In genomic region chr3:100416176-100416575, GRCh38 we compare ENCODE assay signal across 19 cellular contexts. TPM values are rescaled to one million over a fixed set of nuclear protein-coding genes. Genes with fewer than 3 reads are reported as not detected.
DNase-seq lines count a peak whose midpoint lies in the region; TF ChIP-seq lines count a peak whose summit lies in the region.
"Had no signal": no experiment of that assay in that cellular context is flagged by ENCODE, and none has a peak within 500 bp of the region (broad histone marks: within the 10 kb centered on the region; RNA-seq: fewer than 3 reads in every experiment).

No MANE protein-coding gene starts in this region.

- H3K4me2 ChIP-seq in Karpas-422 (ENCODE audit: low read depth, low read length, poor library complexity, severe bottlenecking) (no peak overlapping the region), smooth muscle cell (no peak overlapping the region), mesendoderm (ENCODE audit: low read length) (no peak overlapping the region)

- no peak overlapping the region for H2BK5ac ChIP-seq in mesendoderm (ENCODE audit: low read length)

- no peak overlapping the region for H4K8ac ChIP-seq in mesendoderm (ENCODE audit: low read depth, low read length)

- H2AFZ ChIP-seq in Karpas-422 (ENCODE audit: low read length) (no peak overlapping the region), smooth muscle cell (ENCODE audit: low read depth) (no peak overlapping the region)

- H3K36me3 ChIP-seq in Karpas-422 (ENCODE audit: insufficient read depth, low read length) (no peaks in the 10 kb centered on the region), smooth muscle cell (ENCODE audit: low read depth) (no peaks in the 10 kb centered on the region), mesendoderm (ENCODE audit: control insufficient read depth, insufficient read depth, low read length) (no peaks in the 10 kb centered on the region), suprapubic skin (no peaks in the 10 kb centered on the region)
- H3K36me3 ChIP-seq: BE2C had no signal

- TF ChIP-seq POLR2A in suprapubic skin (IDR thresholded peaks at IDR 0.05), result no peak

- H3K4me3 ChIP-seq in Karpas-422 (ENCODE audit: low read length) (no peak overlapping the region), smooth muscle cell (no peak overlapping the region), mesendoderm (ENCODE audit: low read length) (no peak overlapping the region), suprapubic skin (no peak overlapping the region)

- H3K4ac ChIP-seq in mesendoderm (ENCODE audit: low read depth, low read length), result no peak overlapping the region

- H3K27me3 ChIP-seq in Karpas-422 (ENCODE audit: low read length) (no peaks in the 10 kb centered on the region), smooth muscle cell (ENCODE audit: low read depth) (no peaks in the 10 kb centered on the region), mesendoderm (ENCODE audit: insufficient read depth, low read length, poor library complexity) (no peaks in the 10 kb centered on the region), suprapubic skin (no peaks in the 10 kb centered on the region)
- H3K27me3 ChIP-seq: BE2C had no signal

- no peak overlapping the region for H3K27ac ChIP-seq in Karpas-422 (ENCODE audit: low read length)
- H3K27ac ChIP-seq in smooth muscle cell (ENCODE audit: low read depth), result no peak overlapping the region
- no peak overlapping the region for H3K27ac ChIP-seq in mesendoderm (ENCODE audit: low read depth, low read length)
- no peak overlapping the region for H3K27ac ChIP-seq in suprapubic skin
- H3K27ac ChIP-seq: HL-60 had no signal

- H2BK15ac ChIP-seq in mesendoderm (replicated peaks; ENCODE audit: low read depth), result no peak overlapping the region

- H2BK120ac ChIP-seq in mesendoderm (ENCODE audit: low read depth, low read length), result no peak overlapping the region

- H3K79me1 ChIP-seq in mesendoderm (ENCODE audit: low read length), result no peaks in the 10 kb centered on the region

- no peak overlapping the region for H3K56ac ChIP-seq in mesendoderm (ENCODE audit: low read length)

- H3K9me3 ChIP-seq in Karpas-422 (ENCODE audit: low read length), result no peaks in the 10 kb centered on the region
- H3K9me3 ChIP-seq in smooth muscle cell (replicated peaks; ENCODE audit: low read depth), result peaks cover 2% of the 10 kb centered on the region
- no peaks in the 10 kb centered on the region for H3K9me3 ChIP-seq in suprapubic skin
- H3K9me3 ChIP-seq: BE2C had no signal

- TF ChIP-seq CTCF in smooth muscle cell (IDR thresholded peaks at IDR 0.05; ENCODE audit: borderline replicate concordance, insufficient read depth, poor library complexity, severe bottlenecking) (no peak), suprapubic skin (IDR thresholded peaks at IDR 0.05) (no peak)

- no peaks in the 10 kb centered on the region for H3K79me2 ChIP-seq in Karpas-422 (ENCODE audit: low read length)
- no peaks in the 10 kb centered on the region for H3K79me2 ChIP-seq in smooth muscle cell (ENCODE audit: low read depth)
- no peaks in the 10 kb centered on the region for H3K79me2 ChIP-seq in mesendoderm (ENCODE audit: control insufficient read depth, insufficient read depth, low read length)

- no peaks in the 10 kb centered on the region for H3K9me2 ChIP-seq in Karpas-422 (replicated peaks; ENCODE audit: insufficient read depth, low read length)

- no peak overlapping the region for H3K23ac ChIP-seq in mesendoderm (ENCODE audit: low read length)

- no peak overlapping the region for H3K18ac ChIP-seq in mesendoderm (ENCODE audit: low read length)

- peak; percentile 35 for DNase-seq in Karpas-422
- DNase-seq in dermis blood vessel endothelial cell, result peak; percentile 15
- DNase-seq in lung microvascular endothelial cell (ENCODE audit: low read depth in 2 of 2), result peak; percentile 3 to 15
- no peak for DNase-seq in smooth muscle cell (lab: John Stamatoyannopoulos, UW; ENCODE audit: unreplicated experiment)
- no peak for DNase-seq in mesendoderm
- no peak for DNase-seq in suprapubic skin (ENCODE audit: low spot score in 2 of 2)
- DNase-seq: ACHN; BE2C; C1 segment of cervical spinal cord; CD4-positive, CD25-positive, alpha-beta regulatory T cell; CD8-positive, alpha-beta memory T cell; COR-L47; DMS 273 treated with DMSO at 0.1 percent for 48 hours; DMS79 treated with DMSO at 0.1 percent for 48 hours; GF-D8; GOT3; H7; HFFc6 had no signal

- peaks cover 4% of the 10 kb centered on the region for H3K4me1 ChIP-seq in Karpas-422 (ENCODE audit: low read length)
- no peaks in the 10 kb centered on the region for H3K4me1 ChIP-seq in smooth muscle cell (ENCODE audit: low read depth)
- no peaks in the 10 kb centered on the region for H3K4me1 ChIP-seq in mesendoderm (ENCODE audit: control insufficient read depth, low read depth, low read length)
- H3K4me1 ChIP-seq in suprapubic skin, result no peaks in the 10 kb centered on the region
- H3K4me1 ChIP-seq: BE2C had no signal

- H4K20me1 ChIP-seq in Karpas-422 (ENCODE audit: insufficient read depth, low read depth, low read length) (no peaks in the 10 kb centered on the region; the same call in 1 of the 2 replicates), smooth muscle cell (ENCODE audit: low read depth) (no peaks in the 10 kb centered on the region)

- H3K9ac ChIP-seq in Karpas-422 (ENCODE audit: low read length), result no peak overlapping the region
- no peak overlapping the region for H3K9ac ChIP-seq in smooth muscle cell (ENCODE audit: low read depth)
- no peak overlapping the region for H3K9ac ChIP-seq in mesendoderm (ENCODE audit: low read length)

- no peak for TF ChIP-seq EP300 in suprapubic skin (IDR thresholded peaks at IDR 0.05)

- no peak overlapping the region for H4K5ac ChIP-seq in mesendoderm (ENCODE audit: low read length)

- H3F3A ChIP-seq in smooth muscle cell (ENCODE audit: low read depth), result no peaks in the 10 kb centered on the region

- H2AK5ac ChIP-seq in mesendoderm (ENCODE audit: low read length), result no peak overlapping the region

RNA-seq across cellular contexts. Expression of gene LNP1, which starts 14.8 kb away (rescaled TPM):
- 3.4 and 6.0 TPM in 2 replicates for total RNA-seq in Karpas-422 (2014; rRNA removed; shearing (Covaris generic); ENCODE audit: low replicate concordance)
- total RNA-seq in dermis blood vessel endothelial cell, result 0.51 and 1.1 TPM in 2 replicates
- 0.44 and 0.60 TPM in 2 replicates for total RNA-seq in lung microvascular endothelial cell
- total RNA-seq in smooth muscle cell, result 3.1 and 4.2 TPM in 2 replicates
- polyA plus RNA-seq in smooth muscle cell, result 4.3 and 6.3 TPM in 2 replicates
- polyA plus RNA-seq in mesendoderm (2013, experiment 1 of 2), result 3.8 TPM
- polyA plus RNA-seq in mesendoderm (2013, experiment 2 of 2), result 3.4 TPM
- under 1 TPM in 3 of 4 donors, not detected in 1; 0.64 to 0.97 (median 0.76) TPM for total RNA-seq in suprapubic skin

RNA-seq across cellular contexts. Expression of gene TOMM70, which starts 15.3 kb away (rescaled TPM):
- 43.1 and 45.1 TPM in 2 replicates for total RNA-seq in Karpas-422 (2014; rRNA removed; shearing (Covaris generic); ENCODE audit: low replicate concordance)
- total RNA-seq in dermis blood vessel endothelial cell (38.3 and 49.0 TPM in 2 replicates), lung microvascular endothelial cell (21.6 and 21.8 TPM in 2 replicates), smooth muscle cell (53.7 and 75.8 TPM in 2 replicates), suprapubic skin (10 to 100 TPM; 26.9 to 34.1 (median 31.3) TPM)
- 28.1 and 31.1 TPM in 2 replicates for polyA plus RNA-seq in smooth muscle cell
- polyA plus RNA-seq in mesendoderm (2013, experiment 1 of 2), result 37.3 TPM
- polyA plus RNA-seq in mesendoderm (2013, experiment 2 of 2), result 35.8 TPM

Comparison
In these comparisons a context has a peak if more than half of its experiments do, and no peak if none do; other contexts are left out.
1. DNase-seq: peak in Karpas-422 (single experiment), dermis blood vessel endothelial cell (single experiment) and lung microvascular endothelial cell (2 of 2); none in smooth muscle cell (single experiment), mesendoderm (single experiment) and suprapubic skin (0 of 2).